ENCODE assay signal across 22 cellular contexts in the genomic region with DNA sequence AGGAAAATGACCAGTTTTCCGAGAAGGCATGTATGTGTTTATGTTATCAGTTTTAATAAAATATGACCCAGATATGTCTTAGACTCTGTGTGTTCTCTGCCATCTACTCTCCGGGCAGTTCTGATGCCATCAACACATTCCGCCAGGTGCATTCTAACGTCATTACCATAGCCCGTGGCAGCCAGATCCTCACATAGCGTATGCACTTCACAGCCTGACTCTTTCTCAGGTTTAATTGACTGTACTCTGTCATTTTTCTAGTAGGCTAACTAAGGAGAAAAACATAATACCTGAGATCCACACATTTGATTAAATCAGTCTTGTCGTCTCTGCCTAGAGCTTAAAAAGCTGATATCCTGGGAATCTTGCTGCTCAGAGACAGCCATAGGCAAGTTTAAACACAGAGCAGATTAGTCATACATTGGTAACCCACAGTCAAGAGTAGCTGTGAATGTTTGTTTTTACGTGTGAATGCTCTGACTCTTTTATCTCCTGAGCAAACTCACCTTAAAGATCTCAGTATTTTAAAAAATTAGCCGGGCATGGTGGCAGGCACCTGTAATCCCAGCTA.
DNase-seq lines count a peak whose midpoint lies in the region; ATAC-seq, FAIRE-seq and TF ChIP-seq lines count a peak whose summit lies in the region.
"Had no signal": no experiment of that assay in that cellular context is flagged by ENCODE, and none has a peak within 500 bp of the region (broad histone marks: within the 10 kb centered on the region; RNA-seq: fewer than 3 reads in every experiment).

No MANE protein-coding gene starts in this region.

- H3K27me3 ChIP-seq in IMR-90 (ENCODE audit: control insufficient read depth, insufficient read depth, low read length) (no peaks in the 10 kb centered on the region), astrocyte (ENCODE audit: insufficient read depth, low read length) (no peaks in the 10 kb centered on the region), neural progenitor cell (no peaks in the 10 kb centered on the region)

- TF ChIP-seq RAD21 in IMR-90 (IDR thresholded peaks at IDR 0.05; ENCODE audit: low read length) = no peak

- H2BK15ac ChIP-seq in IMR-90 (ENCODE audit: low read depth, low read length) = no peak overlapping the region

- no peak overlapping the region for H3K18ac ChIP-seq in IMR-90 (ENCODE audit: low read depth, low read length)

- no peak overlapping the region for H3K27ac Mint-ChIP-seq in astrocyte (ENCODE audit: unreplicated experiment)
- no peak overlapping the region for H3K27ac Mint-ChIP-seq in neural progenitor cell
- H3K27ac Mint-ChIP-seq in activated naive CD8-positive, alpha-beta T cell treated with anti-CD3 and anti-CD28 coated beads for 36 hours = no peak overlapping the region

- no peak overlapping the region for H2BK120ac ChIP-seq in IMR-90 (ENCODE audit: low read depth, low read length)

- H3K79me1 ChIP-seq in IMR-90 (ENCODE audit: low read depth in 1 of 2, low read length in 2 of 2) = peaks cover 2 to 11% of the 10 kb centered on the region in 2 experiments; a peak in 3 of 4 replicates

- H3K27ac ChIP-seq in IMR-90 (ENCODE audit: insufficient read depth, low read length) (no peak overlapping the region), astrocyte (ENCODE audit: low read depth, low read length) (no peak overlapping the region), neural progenitor cell (no peak overlapping the region)
- H3K27ac ChIP-seq: C4-2B, GM23248, HL-60, SK-N-MC had no signal

- H3F3A ChIP-seq in neural progenitor cell (ENCODE audit: low read depth) = no peaks in the 10 kb centered on the region

- TF ChIP-seq CTCF in IMR-90 (conservative IDR thresholded peaks at IDR 0.05; ENCODE audit: low read depth, low read length) (no peak), astrocyte (IDR thresholded peaks at IDR 0.05; ENCODE audit: insufficient read depth, low read depth, low read length) (no peak), neural progenitor cell (IDR thresholded peaks at IDR 0.05) (no peak)

- H3K4me2 ChIP-seq in IMR-90 (ENCODE audit: low read depth, low read length) (no peak overlapping the region), astrocyte (ENCODE audit: low read length) (no peak overlapping the region), neural progenitor cell (no peak overlapping the region)

- no peak overlapping the region for H3K4ac ChIP-seq in IMR-90 (ENCODE audit: low read depth, low read length)

- H2BK20ac ChIP-seq in IMR-90 (ENCODE audit: low read depth, low read length) = no peak overlapping the region

- H3K36me3 ChIP-seq in IMR-90 (ENCODE audit: control insufficient read depth, insufficient read depth, low read length) (peaks cover 3% of the 10 kb centered on the region; the same call in 1 of the 2 replicates), astrocyte (ENCODE audit: insufficient read depth, low read length) (no peaks in the 10 kb centered on the region), neural progenitor cell (no peaks in the 10 kb centered on the region)
- H3K36me3 ChIP-seq: HAP-1 had no signal

- no peak for FAIRE-seq in astrocyte (lab: Jason Lieb, UNC)

- WGBS in IMR-90 (ENCODE audit: extremely low coverage in 2 of 2, insufficient read length in 1 of 2), 2 experiments = no CpG with 5 or more reads among the region's 9 CpGs

- POLR2A ChIA-PET in IMR-90 (lab: Charles Lee; ENCODE audit: unreplicated experiment) = no interaction called here

- BruUV-seq in IMR-90 (replicated peaks; lab: Mats Ljungman, UMichigan) = no TSS peak

- intact Hi-C loops in IMR-90 (cut with micrococcal nuclease) = no loop called here

- no peak overlapping the region for H2AK5ac ChIP-seq in IMR-90 (ENCODE audit: low read depth, low read length)

- no peak overlapping the region for H3K56ac ChIP-seq in IMR-90 (ENCODE audit: extremely low read depth, insufficient read depth, low read length)

- H2BK5ac ChIP-seq in IMR-90 (ENCODE audit: low read depth, low read length, poor library complexity, severe bottlenecking) = no peak overlapping the region

- H4K20me1 ChIP-seq in IMR-90 (ENCODE audit: insufficient read depth, low read length) (no peaks in the 10 kb centered on the region), astrocyte (ENCODE audit: insufficient read depth, low read length) (no peaks in the 10 kb centered on the region), neural progenitor cell (ENCODE audit: low read depth) (no peaks in the 10 kb centered on the region)

- no peak overlapping the region for H3K4me3 ChIP-seq in IMR-90 (ENCODE audit: insufficient read depth, low read depth, low read length)
- H3K4me3 ChIP-seq in astrocyte (ENCODE audit: insufficient read depth, low read depth, low read length) = no peak overlapping the region
- no peak overlapping the region for H3K4me3 ChIP-seq in neural progenitor cell
- H3K4me3 ChIP-seq: GM23248, HAP-1, SK-N-MC had no signal

- H3K9ac ChIP-seq in IMR-90 (ENCODE audit: low read depth, low read length) (no peak overlapping the region), astrocyte (ENCODE audit: low read length) (no peak overlapping the region), neural progenitor cell (no peak overlapping the region)
- H3K9ac ChIP-seq: GM23248 had no signal

- H3K9me3 ChIP-seq in IMR-90 (ENCODE audit: control insufficient read depth, insufficient read depth, low read length) (no peaks in the 10 kb centered on the region), astrocyte (ENCODE audit: insufficient read depth, low read depth, low read length) (no peaks in the 10 kb centered on the region), neural progenitor cell (ENCODE audit: low read depth) (no peaks in the 10 kb centered on the region)
- H3K9me3 ChIP-seq: HAP-1 had no signal

- H3K14ac ChIP-seq in IMR-90 (replicated peaks; ENCODE audit: low read depth, low read length) = no peak overlapping the region

- H4K5ac ChIP-seq in IMR-90 (ENCODE audit: low read depth, low read length) = no peak overlapping the region

- CTCF ChIA-PET in IMR-90 (lab: Yijun Ruan, JAX) = interaction anchor here (0.7 kb wide), 1 partner anchor 65 kb away, joined by 3 read pairs; no protein-coding TSS in a partner anchor

- H3K4me1 Mint-ChIP-seq in astrocyte (ENCODE audit: low read depth, unreplicated experiment) = peaks cover 4% of the 10 kb centered on the region
- no peaks in the 10 kb centered on the region for H3K4me1 Mint-ChIP-seq in neural progenitor cell
- H3K4me1 Mint-ChIP-seq in activated naive CD8-positive, alpha-beta T cell treated with anti-CD3 and anti-CD28 coated beads for 36 hours = no peaks in the 10 kb centered on the region

- peak; percentile 68 for ATAC-seq in IMR-90 (ENCODE audit: low read depth)

- no peak overlapping the region for H4K91ac ChIP-seq in IMR-90 (ENCODE audit: insufficient read depth, low read depth, low read length)

- no peaks in the 10 kb centered on the region for H3K9me3 Mint-ChIP-seq in astrocyte (ENCODE audit: unreplicated experiment)
- H3K9me3 Mint-ChIP-seq in neural progenitor cell = no peaks in the 10 kb centered on the region
- no peaks in the 10 kb centered on the region for H3K9me3 Mint-ChIP-seq in activated naive CD8-positive, alpha-beta T cell treated with anti-CD3 and anti-CD28 coated beads for 36 hours

- no peaks in the 10 kb centered on the region for H3K36me3 Mint-ChIP-seq in astrocyte (ENCODE audit: low read depth, unreplicated experiment)
- H3K36me3 Mint-ChIP-seq in neural progenitor cell = no peaks in the 10 kb centered on the region
- no peaks in the 10 kb centered on the region for H3K36me3 Mint-ChIP-seq in activated naive CD8-positive, alpha-beta T cell treated with anti-CD3 and anti-CD28 coated beads for 36 hours

- no peaks in the 10 kb centered on the region for H3K79me2 ChIP-seq in astrocyte (ENCODE audit: insufficient read depth, low read length)
- no peaks in the 10 kb centered on the region for H3K79me2 ChIP-seq in neural progenitor cell (ENCODE audit: low read depth)

- H3K27me3 Mint-ChIP-seq in astrocyte (ENCODE audit: low read depth, unreplicated experiment) = peaks cover 4% of the 10 kb centered on the region
- H3K27me3 Mint-ChIP-seq in neural progenitor cell (ENCODE audit: insufficient read depth, low read depth) = no peaks in the 10 kb centered on the region
- H3K27me3 Mint-ChIP-seq in activated naive CD8-positive, alpha-beta T cell treated with anti-CD3 and anti-CD28 coated beads for 36 hours = no peaks in the 10 kb centered on the region

- H4K8ac ChIP-seq in IMR-90 (ENCODE audit: low read depth in 2 of 2, low read length in 2 of 2) = no peak overlapping the region

- no peak for TF ChIP-seq POLR2A in IMR-90 (IDR thresholded peaks at IDR 0.05; ENCODE audit: low read depth, low read length)

- H3K4me3 Mint-ChIP-seq in astrocyte (ENCODE audit: unreplicated experiment) = no peak overlapping the region
- H3K4me3 Mint-ChIP-seq in neural progenitor cell = no peak overlapping the region
- H3K4me3 Mint-ChIP-seq in activated naive CD8-positive, alpha-beta T cell treated with anti-CD3 and anti-CD28 coated beads for 36 hours = no peak overlapping the region

- in situ Hi-C loops in IMR-90 (cut with MboI; ENCODE audit: low sequenced_read_pairs) = no loop called here

- H2AK9ac ChIP-seq in IMR-90 (replicated peaks; ENCODE audit: low read depth, low read length, poor library complexity) = no peak overlapping the region

- H3K4me1 ChIP-seq in IMR-90 (ENCODE audit: control insufficient read depth, insufficient read depth, low read length) (0 out of 2 replicates have a peak, but pooled peaks cover 2% of the 10 kb centered on the region), astrocyte (ENCODE audit: insufficient read depth, low read length) (no peaks in the 10 kb centered on the region), neural progenitor cell (no peaks in the 10 kb centered on the region)
- H3K4me1 ChIP-seq: HAP-1 had no signal

- no peak overlapping the region for H2AFZ ChIP-seq in IMR-90 (replicated peaks; ENCODE audit: low read length, poor library complexity)
- H2AFZ ChIP-seq in astrocyte (ENCODE audit: low read depth, low read length) = no peak overlapping the region
- H2AFZ ChIP-seq in neural progenitor cell (replicated peaks) = no peak overlapping the region
- H2AFZ ChIP-seq: GM23248 had no signal

- dilution Hi-C loops in IMR-90 (cut with HindIII; ENCODE audit: low sequenced_read_pairs, unreplicated experiment) = no loop called here

- H3K23ac ChIP-seq in IMR-90 (ENCODE audit: low read depth, low read length) = no peak overlapping the region

- H3K9me1 ChIP-seq in IMR-90 (ENCODE audit: insufficient read depth, low read length) = no peaks in the 10 kb centered on the region; the same call in 1 of the 2 replicates

- DNase-seq in DMS53 (lab: John Stamatoyannopoulos, UW) (peak; percentile 78), IMR-90 (peak; percentile 39), astrocyte (ENCODE audit: low read depth) (peak; percentile 30), iris pigment epithelial cell (ENCODE audit: low read depth) (peak; percentile 42), neural progenitor cell (ENCODE audit: low spot score) (no peak), Kasumi-1 (lab: John Stamatoyannopoulos, UW) (no peak), amygdala (lab: John Stamatoyannopoulos, UW) (no peak)
- DNase-seq in activated naive CD8-positive, alpha-beta T cell treated with anti-CD3 and anti-CD28 coated beads for 36 hours = no peak
- DNase-seq: GM23248, KG1, NCI-H1105, NCI-H146, NCI-H2029, NCI-H226, NCI-H524, NCI-H82, OCI-M1, SHP77 treated with DMSO at 0.1 percent for 48 hours had no signal

TF ChIP-seq in IMR-90, 13 proteins besides CTCF, POLR2A, EP300 and RAD21 (continues in another document):
- TF ChIP-seq MAFK (IDR thresholded peaks at IDR 0.05; ENCODE audit: low read depth, low read length) (no peak), MXI1 (IDR thresholded peaks at IDR 0.05; ENCODE audit: borderline replicate concordance, low read depth, low read length) (no peak)

Comparison
In these comparisons a context has a peak if more than half of its experiments do, and no peak if none do; other contexts are left out.
1. DNase-seq: peak in DMS53 (single experiment), IMR-90 (single experiment), astrocyte (single experiment) and iris pigment epithelial cell (single experiment); none in neural progenitor cell (single experiment), Kasumi-1 (0 of 2), amygdala (0 of 56) and activated naive CD8-positive, alpha-beta T cell treated with anti-CD3 and anti-CD28 coated beads for 36 hours (single experiment).